ENCODE assay signal across 17 cellular contexts in genomic region chr12:62484234-62484633, GRCh38. TPM values are rescaled to one million over a fixed set of nuclear protein-coding genes. Genes with fewer than 3 reads are reported as not detected.
A peak's percentile ranks its signal among the peaks of the same experiment; 100 is the strongest.
DNase-seq lines count a peak whose midpoint lies in the region; ATAC-seq, FAIRE-seq and TF ChIP-seq lines count a peak whose summit lies in the region.
"Had no signal": no experiment of that assay in that cellular context is flagged by ENCODE, and none has a peak within 500 bp of the region (broad histone marks: within the 10 kb centered on the region; RNA-seq: fewer than 3 reads in every experiment).

No MANE protein-coding gene starts in this region.

- H3K4me1 ChIP-seq in RWPE2 (ENCODE audit: insufficient read depth, poor library complexity, severe bottlenecking) = peaks cover 8% of the 10 kb centered on the region
- H3K4me1 ChIP-seq in foreskin keratinocyte = peaks cover 13% of the 10 kb centered on the region
- H3K4me1 ChIP-seq in stomach = peaks cover 0 to 28% (median 11%) of the 10 kb centered on the region in 4 donors
- H3K4me1 ChIP-seq: BLaER1, Peyer's patch had no signal

- TF ChIP-seq EP300 in stomach (IDR thresholded peaks at IDR 0.05) = no peak

- intact Hi-C loops in stomach (cut with DNase I; ENCODE audit: low total_unique reads) = no loop called here

- H3K36me3 ChIP-seq in RWPE2 (ENCODE audit: low read depth) (peaks cover 5% of the 10 kb centered on the region; the same call in 1 of the 2 replicates), stomach (peaks cover 0 to 14% (median 8%) of the 10 kb centered on the region in 4 donors)
- H3K36me3 ChIP-seq: Peyer's patch had no signal

- WGBS in stomach, 5 donors = 81 to 88% (median 87%) methylated on average over 2 of the region's 2 CpGs

- no peak for TF ChIP-seq POLR2A in stomach (IDR thresholded peaks at IDR 0.05)

- H3K27me3 ChIP-seq in RWPE2 (ENCODE audit: insufficient read depth, poor library complexity, severe bottlenecking) = no peaks in the 10 kb centered on the region
- H3K27me3 ChIP-seq in foreskin keratinocyte = no peaks in the 10 kb centered on the region
- no peaks in the 10 kb centered on the region for H3K27me3 ChIP-seq in stomach
- H3K27me3 ChIP-seq: BLaER1, Peyer's patch had no signal

- TF ChIP-seq CTCF in RWPE2 (IDR thresholded peaks at IDR 0.05; ENCODE audit: poor library complexity, severe bottlenecking) = no peak
- TF ChIP-seq CTCF in foreskin keratinocyte (conservative IDR thresholded peaks at IDR 0.05) = no peak
- TF ChIP-seq CTCF in stomach (IDR thresholded peaks at IDR 0.05) = no peak

- FAIRE-seq in GM18507 (lab: Jason Lieb, UNC) = peak; percentile 56

- peak overlapping the region; percentile 50 for H3K27ac ChIP-seq in RWPE2 (ENCODE audit: poor library complexity, severe bottlenecking)
- no peak overlapping the region for H3K27ac ChIP-seq in foreskin keratinocyte
- H3K27ac ChIP-seq in stomach = no peak overlapping the region
- H3K27ac ChIP-seq: BLaER1, parathyroid adenoma, Peyer's patch, skin epidermis had no signal

- peak; percentile 85 for ATAC-seq in RWPE2 (ENCODE audit: low read depth)
- peak; percentile 89 for ATAC-seq in foreskin keratinocyte
- ATAC-seq in HG02678 (IDR thresholded peaks at IDR 0.05; ENCODE audit: unreplicated experiment) = no peak
- no peak for ATAC-seq in GM18498 (IDR thresholded peaks at IDR 0.05; ENCODE audit: unreplicated experiment)
- no peak for ATAC-seq in GM21576 (IDR thresholded peaks at IDR 0.05; ENCODE audit: unreplicated experiment)
- ATAC-seq: stimulated activated naive B cell treated with anti-CD40 and anti-IgM and Interleukin-4, amounts not matched to agents 10 μg/mL and 1 μg/mL and 100 μg/mL, for 72 hours had no signal

- no peak overlapping the region for H3K4me3 ChIP-seq in RWPE2 (ENCODE audit: severe bottlenecking)
- no peak overlapping the region for H3K4me3 ChIP-seq in stomach
- H3K4me3 ChIP-seq: BLaER1, Peyer's patch, skin epidermis had no signal

- no peaks in the 10 kb centered on the region for H3K9me3 ChIP-seq in RWPE2 (ENCODE audit: severe bottlenecking)
- H3K9me3 ChIP-seq in stomach = no peaks in the 10 kb centered on the region
- H3K9me3 ChIP-seq: Peyer's patch had no signal

- peak; percentile 19 for DNase-seq in AG20443 (ENCODE audit: low spot score)
- DNase-seq in GM18507 (ENCODE audit: extremely low spot score, insufficient read length, low read depth) = no peak
- DNase-seq in RWPE2 (ENCODE audit: low spot score) = no peak
- peak; percentile 42 to 78 for DNase-seq in foreskin keratinocyte
- no peak for DNase-seq in stomach
- DNase-seq: activated CD4-positive, CD25-positive, alpha-beta regulatory T cell; DMS153; glutamatergic neuron; NCI-H748 treated with DMSO at 0.1 percent for 48 hours; Peyer's patch; stimulated activated naive B cell treated with anti-CD40 and anti-IgM and Interleukin-4, amounts not matched to agents 10 μg/mL and 1 μg/mL and 100 μg/mL, for 72 hours had no signal

RNA-seq across cellular contexts. Expression of gene MON2, which starts 17.6 kb away (rescaled TPM):
- 19.0 and 20.1 TPM in 2 replicates for total RNA-seq in foreskin keratinocyte
- 5.0 and 5.3 TPM in 2 replicates for polyA plus RNA-seq in foreskin keratinocyte
- 100 to 1,000 TPM in 3 of 5 donors, 10 to 100 TPM in 2; 20.4 to 191 (median 144) TPM for total RNA-seq in stomach
- 1 to 10 TPM; 3.1 to 9.4 (median 3.2) TPM for polyA plus RNA-seq in stomach

Comparison
In these comparisons a context has a peak if more than half of its experiments do, and no peak if none do; other contexts are left out.
1. DNase-seq: peak in AG20443 (single experiment) and foreskin keratinocyte (2 of 2); none in GM18507 (single experiment), RWPE2 (single experiment) and stomach (single experiment).
2. ATAC-seq: peak in RWPE2 (single experiment) and foreskin keratinocyte (single experiment); none in HG02678 (single experiment), GM18498 (single experiment) and GM21576 (single experiment).